18 cellular contexts compared by ENCODE assay signal in the genomic region with DNA sequence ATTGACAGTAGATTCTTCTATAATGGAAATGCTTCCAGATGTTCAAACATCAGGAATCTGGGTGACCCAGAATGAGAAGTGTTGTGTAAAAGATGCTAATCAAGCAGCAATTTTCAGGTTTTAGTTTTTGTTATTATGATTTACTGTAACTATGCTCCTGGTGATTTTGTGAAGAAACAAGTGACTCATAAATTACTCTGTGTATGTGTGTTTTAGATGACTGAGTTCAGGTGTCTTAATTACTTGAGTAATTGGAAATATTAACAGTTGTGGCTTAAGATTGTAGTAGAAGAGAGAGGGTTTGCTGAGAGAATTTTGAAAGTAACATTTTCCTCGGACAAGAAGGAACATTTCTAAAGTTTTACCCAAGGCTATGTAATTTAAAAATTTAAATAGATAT.
DNase-seq lines count a peak whose midpoint lies in the region; ATAC-seq and TF ChIP-seq lines count a peak whose summit lies in the region.
"Had no signal": no experiment of that assay in that cellular context is flagged by ENCODE, and none has a peak within 500 bp of the region (broad histone marks: within the 10 kb centered on the region; RNA-seq: fewer than 3 reads in every experiment).

No MANE protein-coding gene starts in this region.

- H3K4me3 ChIP-seq in BLaER1 treated with 17β-estradiol and CSF1 and Interleukin-3, amounts not matched to agents 10 nM and 100 nM: no peak overlapping the region
- H3K4me3 ChIP-seq in DND-41 (ENCODE audit: low read depth in 1 of 2, low read length in 2 of 2): peak overlapping the region in 1 of 2 experiments; percentile 15; a peak in 2 of 4 replicates
- H3K4me3 ChIP-seq: K562, uterus had no signal

- no peaks in the 10 kb centered on the region for H3K79me2 ChIP-seq in DND-41 (ENCODE audit: insufficient read depth, low read length)

- H4K20me1 ChIP-seq in BLaER1 treated with 17β-estradiol and CSF1 and Interleukin-3, amounts not matched to agents 10 nM and 100 nM: no peaks in the 10 kb centered on the region
- H4K20me1 ChIP-seq in DND-41 (ENCODE audit: insufficient read depth, low read length): no peaks in the 10 kb centered on the region

- no peaks in the 10 kb centered on the region for H3K27me3 Mint-ChIP-seq in T-helper 2 cell treated with Interferon-gamma antibody and Interleukin-4, amounts not matched to agents 5 μg/mL and 100 μg/mL, for 36 hours (ENCODE audit: low read depth)
- H3K27me3 Mint-ChIP-seq in effector memory CD8-positive, alpha-beta T cell: no peaks in the 10 kb centered on the region
- H3K27me3 Mint-ChIP-seq: memory B cell had no signal

- H3K4me2 ChIP-seq in BLaER1 treated with 17β-estradiol and CSF1 and Interleukin-3, amounts not matched to agents 10 nM and 100 nM: peak overlapping the region in 8 of 11 experiments; percentile 17 to 58 (median 45); a peak in 12 of 22 replicates
- H3K4me2 ChIP-seq in DND-41 (ENCODE audit: insufficient read depth, low read length): peak overlapping the region; percentile 52

- H3K9me3 ChIP-seq in BLaER1 treated with 17β-estradiol and CSF1 and Interleukin-3, amounts not matched to agents 10 nM and 100 nM (replicated peaks in 1 of 11): no peaks in the 10 kb centered on the region
- H3K9me3 ChIP-seq in DND-41 (ENCODE audit: insufficient read depth, low read length, severe bottlenecking): no peaks in the 10 kb centered on the region
- H3K9me3 ChIP-seq: uterus had no signal

- no peaks in the 10 kb centered on the region for H3K36me3 ChIP-seq in BLaER1 treated with 17β-estradiol and CSF1 and Interleukin-3, amounts not matched to agents 10 nM and 100 nM
- no peaks in the 10 kb centered on the region for H3K36me3 ChIP-seq in DND-41 (ENCODE audit: insufficient read depth, low read length)
- H3K36me3 ChIP-seq: uterus had no signal

- H3K27ac ChIP-seq in BLaER1 treated with 17β-estradiol and CSF1 and Interleukin-3, amounts not matched to agents 10 nM and 100 nM: no peak overlapping the region
- H3K27ac ChIP-seq in DND-41 (ENCODE audit: low read length): peak overlapping the region; percentile 73
- H3K27ac ChIP-seq: uterus had no signal

- peaks cover 3% of the 10 kb centered on the region for H3K36me3 Mint-ChIP-seq in T-helper 2 cell treated with Interferon-gamma antibody and Interleukin-4, amounts not matched to agents 5 μg/mL and 100 μg/mL, for 36 hours (ENCODE audit: low read depth)
- H3K36me3 Mint-ChIP-seq in effector memory CD8-positive, alpha-beta T cell (ENCODE audit: insufficient read depth): peaks cover 4% of the 10 kb centered on the region
- H3K36me3 Mint-ChIP-seq: memory B cell, naive B cell had no signal

- no peak overlapping the region for H3K9ac ChIP-seq in BLaER1 treated with 17β-estradiol and CSF1 and Interleukin-3, amounts not matched to agents 10 nM and 100 nM
- peak overlapping the region; percentile 39 for H3K9ac ChIP-seq in DND-41 (ENCODE audit: low read depth, low read length)

- DNase-seq in DND-41: no peak
- no peak for DNase-seq in T-helper 2 cell treated with Interferon-gamma antibody and Interleukin-4, amounts not matched to agents 5 μg/mL and 100 μg/mL, for 36 hours (ENCODE audit: low spot score)
- DNase-seq in effector memory CD8-positive, alpha-beta T cell: no peak
- DNase-seq in NCI-H1048 (lab: John Stamatoyannopoulos, UW): no peak
- no peak for DNase-seq in activated effector memory CD4-positive, alpha-beta T cell treated with anti-CD3 and anti-CD28 coated beads, Interleukin-2, amount 50 U/mL, for 16 hours
- DNase-seq: aorta, H7, kidney glomerular epithelial cell, naive B cell, NCI-H1105 treated with DMSO at 0.1 percent for 48 hours, NCI-H69, SHP77 treated with DMSO at 0.1 percent for 48 hours, uterus had no signal

- H3K4me3 Mint-ChIP-seq in T-helper 2 cell treated with Interferon-gamma antibody and Interleukin-4, amounts not matched to agents 5 μg/mL and 100 μg/mL, for 36 hours: peak overlapping the region; percentile 80
- peak overlapping the region; percentile 68 to 76 for H3K4me3 Mint-ChIP-seq in effector memory CD8-positive, alpha-beta T cell
- H3K4me3 Mint-ChIP-seq: memory B cell had no signal

- no peak for TF ChIP-seq CTCF in DND-41 (IDR thresholded peaks at IDR 0.05; ENCODE audit: borderline replicate concordance, extremely low read depth, low read length, poor library complexity, severe bottlenecking)

- peak overlapping the region; percentile 91 for H3K27ac Mint-ChIP-seq in T-helper 2 cell treated with Interferon-gamma antibody and Interleukin-4, amounts not matched to agents 5 μg/mL and 100 μg/mL, for 36 hours
- peak overlapping the region; percentile 65 to 94 for H3K27ac Mint-ChIP-seq in effector memory CD8-positive, alpha-beta T cell
- H3K27ac Mint-ChIP-seq: memory B cell, naive B cell had no signal

- peaks cover 21 to 41% (median 30%) of the 10 kb centered on the region in 10 experiments for H3K4me1 ChIP-seq in BLaER1 treated with 17β-estradiol and CSF1 and Interleukin-3, amounts not matched to agents 10 nM and 100 nM
- H3K4me1 ChIP-seq in DND-41 (ENCODE audit: insufficient read depth, low read length): peaks cover 51% of the 10 kb centered on the region
- H3K4me1 ChIP-seq: uterus had no signal

- H3K27me3 ChIP-seq in BLaER1 treated with 17β-estradiol and CSF1 and Interleukin-3, amounts not matched to agents 10 nM and 100 nM: peaks cover 0 to 31% (median 0%) of the 10 kb centered on the region in 11 experiments; a peak in 3 of 22 replicates
- no peaks in the 10 kb centered on the region for H3K27me3 ChIP-seq in DND-41 (ENCODE audit: insufficient read depth, low read length, poor library complexity)
- H3K27me3 ChIP-seq: uterus had no signal

- no peak for ATAC-seq in DND-41 (ENCODE audit: insufficient read depth, low read depth)
- peak; percentile 31 for ATAC-seq in effector memory CD8-positive, alpha-beta T cell (replicated peaks)
- no peak for ATAC-seq in HG02852 (IDR thresholded peaks at IDR 0.05; ENCODE audit: unreplicated experiment)
- ATAC-seq in HG03342 (IDR thresholded peaks at IDR 0.05; ENCODE audit: unreplicated experiment): no peak
- ATAC-seq: K562 had no signal

- H3K9me3 Mint-ChIP-seq in T-helper 2 cell treated with Interferon-gamma antibody and Interleukin-4, amounts not matched to agents 5 μg/mL and 100 μg/mL, for 36 hours: no peaks in the 10 kb centered on the region
- no peaks in the 10 kb centered on the region for H3K9me3 Mint-ChIP-seq in effector memory CD8-positive, alpha-beta T cell
- H3K9me3 Mint-ChIP-seq: memory B cell, naive B cell had no signal

- H3K4me1 Mint-ChIP-seq in T-helper 2 cell treated with Interferon-gamma antibody and Interleukin-4, amounts not matched to agents 5 μg/mL and 100 μg/mL, for 36 hours (ENCODE audit: low read depth): peaks cover 55% of the 10 kb centered on the region
- H3K4me1 Mint-ChIP-seq in effector memory CD8-positive, alpha-beta T cell (ENCODE audit: low read depth in 2 of 2): peaks cover 37 to 68% of the 10 kb centered on the region in 2 donors
- H3K4me1 Mint-ChIP-seq: naive B cell had no signal

- H2AFZ ChIP-seq in DND-41 (ENCODE audit: low read depth, low read length): no peak overlapping the region
